ENCODE assay signal across 12 cellular contexts in genomic region chr12:89695100-89695499, GRCh38. TPM values are rescaled to one million over a fixed set of nuclear protein-coding genes. Genes with fewer than 3 reads are reported as not detected.
DNase-seq lines count a peak whose midpoint lies in the region; ATAC-seq and TF ChIP-seq lines count a peak whose summit lies in the region.
"Had no signal": no experiment of that assay in that cellular context is flagged by ENCODE, and none has a peak within 500 bp of the region (broad histone marks: within the 10 kb centered on the region; RNA-seq: fewer than 3 reads in every experiment).

No MANE protein-coding gene starts in this region.

- H3K4me1 ChIP-seq in skeletal muscle tissue (ENCODE audit: control insufficient read depth in 3 of 3, insufficient read depth in 3 of 3, low read length in 3 of 3) = peaks cover 6 to 20% (median 13%) of the 10 kb centered on the region in 3 donors

- peaks cover 77% of the 10 kb centered on the region for H3K4me1 Mint-ChIP-seq in activated naive CD8-positive, alpha-beta T cell (ENCODE audit: low read depth)
- H3K4me1 Mint-ChIP-seq in activated naive CD8-positive, alpha-beta T cell treated with anti-CD3 and anti-CD28 coated beads, Interleukin-2, amount 50 U/mL, for 24 hours = peaks cover 68% of the 10 kb centered on the region
- H3K4me1 Mint-ChIP-seq in activated T-helper 17 cell treated with anti-CD3 and anti-CD28 coated beads, Interleukin-2, amount 50 U/mL, for 72 hours = peaks cover 53% of the 10 kb centered on the region

- CTCF ChIA-PET in HEK293T (lab: Yijun Ruan, JAX) = interaction anchor here (0.6 kb wide), 1 partner anchor 23 kb away, joined by 3 read pairs; no protein-coding TSS in a partner anchor

- no peak overlapping the region for H3K27ac ChIP-seq in skeletal muscle tissue (ENCODE audit: low read depth, low read length)
- H3K27ac ChIP-seq: neutrophil had no signal

- peak overlapping the region in 2 of 3 donors; percentile 17 to 53 for H3K9ac ChIP-seq in skeletal muscle tissue (ENCODE audit: low read depth in 1 of 3, low read length in 3 of 3)

- DNase-seq in activated naive CD8-positive, alpha-beta T cell treated with anti-CD3 and anti-CD28 coated beads, Interleukin-2, amount 50 U/mL, for 24 hours = no peak
- DNase-seq in fibroblast of pulmonary artery (ENCODE audit: low read depth) (peak; percentile 43), inferior parietal cortex (ENCODE audit: extremely low spot score) (no peak), HEK293T (ENCODE audit: extremely low spot score) (no peak)
- DNase-seq: NCI-H1092, NCI-H345, T-helper 2 cell had no signal

- peaks cover 7% of the 10 kb centered on the region for H3K36me3 Mint-ChIP-seq in activated naive CD8-positive, alpha-beta T cell
- peaks cover 1% of the 10 kb centered on the region for H3K36me3 Mint-ChIP-seq in activated naive CD8-positive, alpha-beta T cell treated with anti-CD3 and anti-CD28 coated beads, Interleukin-2, amount 50 U/mL, for 24 hours (ENCODE audit: low read depth)
- H3K36me3 Mint-ChIP-seq in activated T-helper 17 cell treated with anti-CD3 and anti-CD28 coated beads, Interleukin-2, amount 50 U/mL, for 72 hours (ENCODE audit: low read depth) = peaks cover 6% of the 10 kb centered on the region

- H3K36me3 ChIP-seq in skeletal muscle tissue (ENCODE audit: control insufficient read depth in 3 of 3, insufficient read depth in 3 of 3, low read length in 3 of 3) = no peaks in the 10 kb centered on the region
- H3K36me3 ChIP-seq: neutrophil had no signal

- no peak for ATAC-seq in activated naive CD8-positive, alpha-beta T cell treated with anti-CD3 and anti-CD28 coated beads, Interleukin-2, amount 50 U/mL, for 24 hours
- peak; percentile 59 for ATAC-seq in activated T-helper 17 cell treated with anti-CD3 and anti-CD28 coated beads, Interleukin-2, amount 50 U/mL, for 72 hours (replicated peaks)
- ATAC-seq in HG03039 (IDR thresholded peaks at IDR 0.05; ENCODE audit: unreplicated experiment) = no peak

- no peak overlapping the region for H3K27ac Mint-ChIP-seq in activated naive CD8-positive, alpha-beta T cell
- no peak overlapping the region for H3K27ac Mint-ChIP-seq in activated naive CD8-positive, alpha-beta T cell treated with anti-CD3 and anti-CD28 coated beads, Interleukin-2, amount 50 U/mL, for 24 hours
- no peak overlapping the region for H3K27ac Mint-ChIP-seq in activated T-helper 17 cell treated with anti-CD3 and anti-CD28 coated beads, Interleukin-2, amount 50 U/mL, for 72 hours

- H3K4me3 Mint-ChIP-seq in activated naive CD8-positive, alpha-beta T cell = peak overlapping the region; percentile 13
- no peak overlapping the region for H3K4me3 Mint-ChIP-seq in activated naive CD8-positive, alpha-beta T cell treated with anti-CD3 and anti-CD28 coated beads, Interleukin-2, amount 50 U/mL, for 24 hours
- no peak overlapping the region for H3K4me3 Mint-ChIP-seq in activated T-helper 17 cell treated with anti-CD3 and anti-CD28 coated beads, Interleukin-2, amount 50 U/mL, for 72 hours

- no peak for TF ChIP-seq CTCF in fibroblast of pulmonary artery (IDR thresholded peaks at IDR 0.05; ENCODE audit: low read length, missing control alignments)

- no peaks in the 10 kb centered on the region for H3K27me3 Mint-ChIP-seq in activated naive CD8-positive, alpha-beta T cell
- no peaks in the 10 kb centered on the region for H3K27me3 Mint-ChIP-seq in activated naive CD8-positive, alpha-beta T cell treated with anti-CD3 and anti-CD28 coated beads, Interleukin-2, amount 50 U/mL, for 24 hours
- no peaks in the 10 kb centered on the region for H3K27me3 Mint-ChIP-seq in activated T-helper 17 cell treated with anti-CD3 and anti-CD28 coated beads, Interleukin-2, amount 50 U/mL, for 72 hours

- H3K9me3 Mint-ChIP-seq in activated naive CD8-positive, alpha-beta T cell (ENCODE audit: low read depth) = no peaks in the 10 kb centered on the region
- no peaks in the 10 kb centered on the region for H3K9me3 Mint-ChIP-seq in activated naive CD8-positive, alpha-beta T cell treated with anti-CD3 and anti-CD28 coated beads, Interleukin-2, amount 50 U/mL, for 24 hours
- H3K9me3 Mint-ChIP-seq in activated T-helper 17 cell treated with anti-CD3 and anti-CD28 coated beads, Interleukin-2, amount 50 U/mL, for 72 hours = no peaks in the 10 kb centered on the region

- POLR2A ChIA-PET in HEK293T (lab: Yijun Ruan, JAX) = interaction anchor here (0.9 kb wide), 1 partner anchor 13 kb away, joined by 3 read pairs; the partner anchor contains the start of gene ATP2B1

- no peaks in the 10 kb centered on the region for H3K9me3 ChIP-seq in skeletal muscle tissue (ENCODE audit: control insufficient read depth in 3 of 3, low read length in 3 of 3)
- H3K9me3 ChIP-seq: neutrophil had no signal

- no peaks in the 10 kb centered on the region for H3K27me3 ChIP-seq in skeletal muscle tissue (ENCODE audit: control insufficient read depth in 3 of 3, insufficient read depth in 3 of 3, low read length in 3 of 3)
- H3K27me3 ChIP-seq: neutrophil had no signal

- H3K4me3 ChIP-seq in fibroblast of pulmonary artery (replicated peaks; ENCODE audit: low read depth, low read length) (no peak overlapping the region), skeletal muscle tissue (ENCODE audit: low read length in 3 of 3) (no peak overlapping the region)

TF ChIP-seq in HEK293T, 16 proteins besides CTCF, POLR2A, EP300 and RAD21:
- TF ChIP-seq L3MBTL2 (conservative IDR thresholded peaks at IDR 0.05) (no peak), HDGF (IDR thresholded peaks at IDR 0.05; ENCODE audit: borderline replicate concordance) (no peak), BHLHE40 (IDR thresholded peaks at IDR 0.05; ENCODE audit: borderline replicate concordance) (no peak), SP1 (IDR thresholded peaks at IDR 0.05) (no peak), FOXM1 (IDR thresholded peaks at IDR 0.05; ENCODE audit: borderline replicate concordance) (no peak), SUZ12 (IDR thresholded peaks at IDR 0.05) (no peak), FOXK2 (IDR thresholded peaks at IDR 0.05) (no peak)

RNA-seq across cellular contexts. Expression of gene ATP2B1, which starts 13.5 kb away (rescaled TPM):
- total RNA-seq in activated T-helper 17 cell treated with anti-CD3 and anti-CD28 coated beads, Interleukin-2, amount 50 U/mL, for 72 hours = 10 to 100 TPM; 21.1 to 27.0 TPM
- total RNA-seq in skeletal muscle tissue = 127 TPM
